In the genomic region with DNA sequence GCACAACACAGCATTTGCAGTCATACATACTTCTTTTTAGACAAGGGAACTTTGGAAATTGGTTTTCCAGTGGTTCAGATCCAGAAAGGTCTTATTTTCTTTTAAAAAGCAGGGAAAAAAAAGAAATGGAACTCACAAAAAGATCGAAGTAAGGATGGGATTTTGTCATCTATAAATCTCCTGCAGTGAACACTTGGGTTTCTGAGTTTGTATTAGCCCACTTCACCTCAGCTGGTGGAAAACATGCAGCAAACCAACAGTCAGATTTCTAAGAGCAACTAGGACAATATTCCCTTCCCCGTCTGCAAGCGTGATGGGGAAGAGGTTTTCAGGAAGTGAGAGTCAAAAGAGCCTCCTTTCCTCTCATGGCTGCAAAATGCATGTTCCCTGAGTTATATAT, we compare ENCODE assay signal across 34 cellular contexts. TPM values are rescaled to one million over a fixed set of nuclear protein-coding genes. Genes with fewer than 3 reads are reported as not detected.
"Had no signal": no experiment of that assay in that cellular context is flagged by ENCODE, and none has a peak within 500 bp of the region (broad histone marks: within the 10 kb centered on the region; RNA-seq: fewer than 3 reads in every experiment).

No MANE protein-coding gene starts in this region.

- H3K4me3 ChIP-seq: gastroesophageal sphincter, hepatocyte, left ventricle myocardium inferior, lung, pancreas, prostate gland, smooth muscle cell, suprapubic skin, tibial artery, upper lobe of right lung had no signal

- H3K79me2 ChIP-seq: hepatocyte had no signal

- H2AFZ ChIP-seq: hepatocyte had no signal

- FAIRE-seq: endothelial cell of umbilical vein, pancreas had no signal

- ATAC-seq: activated CD8-positive, alpha-beta T cell treated with anti-CD3 and anti-CD28 coated beads for 36 hours; activated T-cell treated with anti-CD3 and anti-CD28 coated beads, Interleukin-2, amount 50 U/mL, for 4 hours; activated T-helper 17 cell treated with anti-CD3 and anti-CD28 coated beads, Interleukin-2, amount 50 U/mL, for 72 hours; gastroesophageal sphincter; pancreas; sciatic nerve; stimulated activated memory B cell treated with anti-CD40 and anti-IgM and Interleukin-4, amounts not matched to agents 10 μg/mL and 1 μg/mL and 100 μg/mL, for 72 hours; stimulated activated naive CD8-positive, alpha-beta T cell treated with anti-CD3 and anti-CD28 coated beads, Interleukin-15, amount 100 ng/mL, for 72 hours; upper lobe of right lung; WTC11 had no signal

- DNase-seq: activated CD4-positive, alpha-beta T cell treated with anti-CD3 and anti-CD28 coated beads, Interleukin-2, amount 50 U/mL, for 1 hour; activated CD8-positive, alpha-beta T cell treated with anti-CD3 and anti-CD28 coated beads for 36 hours; activated gamma-delta T cell treated with Interleukin-2 at 50 U/mL for 16 hours; activated naive CD4-positive, alpha-beta T cell treated with anti-CD3 and anti-CD28 coated beads, Interleukin-2, amount 50 U/mL, for 16 hours; activated T-cell treated with anti-CD3 and anti-CD28 coated beads, Interleukin-2, amount 50 U/mL, for 4 hours; amniotic stem cell; caudate nucleus; islet precursor cell; left ventricle myocardium inferior; mesendoderm; pancreas; retina; stimulated activated CD4-positive, alpha-beta T cell treated with anti-CD3 and anti-CD28 coated beads, Interleukin-1b, Interleukin-23, amount 100 ng/mL, for 48 hours; stimulated activated CD4-positive, alpha-beta T cell treated with anti-CD3 and anti-CD28 coated beads, Interleukin-4, amount 100 ng/mL, for 4 hours; stimulated activated CD8-positive, alpha-beta memory T cell treated with anti-CD3 and anti-CD28 coated beads, Interleukin-4, amount 100 ng/mL, for 48 hours; stimulated activated naive CD8-positive, alpha-beta T cell treated with anti-CD3 and anti-CD28 coated beads, Interleukin-15, amount 100 ng/mL, for 72 hours; tibial artery; upper lobe of right lung had no signal

- H3K9me3 ChIP-seq: gastroesophageal sphincter, left ventricle myocardium inferior, pancreas, prostate gland, suprapubic skin, tibial artery, upper lobe of right lung had no signal

- H3K36me3 ChIP-seq: gastroesophageal sphincter, left ventricle myocardium inferior, pancreas, prostate gland, suprapubic skin, tibial artery, upper lobe of right lung had no signal

- H3K4me2 ChIP-seq: hepatocyte, smooth muscle cell had no signal

- H3K4me1 ChIP-seq: gastroesophageal sphincter, left ventricle myocardium inferior, prostate gland, suprapubic skin, tibial artery, upper lobe of right lung had no signal

- H3K27me3 ChIP-seq: upper lobe of right lung had no signal

- H3K27ac ChIP-seq: gastroesophageal sphincter, hepatocyte, left ventricle myocardium inferior, pancreas, prostate gland, suprapubic skin, tibial artery, upper lobe of right lung had no signal

RNA-seq across cellular contexts. Expression of gene MYF5, which starts 4.6 kb away (rescaled TPM):
- total RNA-seq: activated CD8-positive, alpha-beta T cell treated with anti-CD3 and anti-CD28 coated beads for 36 hours; activated T-cell treated with anti-CD3 and anti-CD28 coated beads, Interleukin-2, amount 50 U/mL, for 4 hours; activated T-helper 17 cell treated with anti-CD3 and anti-CD28 coated beads, Interleukin-2, amount 50 U/mL, for 72 hours; chondrocyte; endothelial cell of umbilical vein; fibroblast of lung; fibroblast of villous mesenchyme; gastroesophageal sphincter; hepatocyte; left ventricle myocardium inferior; lung; mononuclear cell; pancreas; sciatic nerve; smooth muscle cell; suprapubic skin; upper lobe of right lung; WTC11 had no signal
- polyA plus RNA-seq: endothelial cell of umbilical vein, esophagus, fibroblast of lung, hepatocyte, lung, pancreas, smooth muscle cell had no signal

RNA-seq across cellular contexts. Expression of gene MYF6, which starts 13.9 kb away (rescaled TPM):
- total RNA-seq: activated CD8-positive, alpha-beta T cell treated with anti-CD3 and anti-CD28 coated beads for 36 hours; activated T-cell treated with anti-CD3 and anti-CD28 coated beads, Interleukin-2, amount 50 U/mL, for 4 hours; activated T-helper 17 cell treated with anti-CD3 and anti-CD28 coated beads, Interleukin-2, amount 50 U/mL, for 72 hours; chondrocyte; endothelial cell of umbilical vein; fibroblast of lung; fibroblast of villous mesenchyme; gastroesophageal sphincter; left ventricle myocardium inferior; lung; mononuclear cell; pancreas; sciatic nerve; smooth muscle cell; suprapubic skin; upper lobe of right lung had no signal
- polyA plus RNA-seq: endothelial cell of umbilical vein, esophagus, fibroblast of lung, hepatocyte, lung, smooth muscle cell had no signal
